ENCODE assay signal across 8 cellular contexts in the genomic region with DNA sequence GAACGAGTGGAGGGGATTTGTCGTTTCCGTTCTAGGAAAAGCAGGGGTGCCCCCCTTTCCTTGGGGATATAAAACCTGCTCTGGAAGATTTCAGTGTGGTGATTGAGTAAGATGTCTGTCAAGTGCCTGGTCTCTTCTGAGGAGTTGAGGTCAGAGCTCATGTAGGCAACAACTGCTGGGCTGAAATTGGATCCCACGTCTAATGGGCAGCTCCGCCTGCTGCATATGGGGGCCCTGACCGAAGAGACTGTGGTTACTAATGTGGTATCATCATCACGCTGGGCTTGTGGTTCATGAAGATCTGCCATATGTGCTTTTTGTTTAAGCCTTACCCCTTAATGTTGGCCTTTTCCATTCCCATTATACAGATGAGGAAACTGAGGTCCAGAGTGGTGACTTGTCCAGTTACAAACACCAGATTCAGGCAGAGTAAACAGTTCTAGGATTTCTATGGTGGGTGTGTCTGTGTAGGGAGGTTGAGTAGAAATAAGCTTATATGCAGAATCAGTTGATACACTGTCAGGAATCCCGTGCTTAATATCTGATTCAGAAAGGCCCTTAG. TPM values are rescaled to one million over a fixed set of nuclear protein-coding genes. Genes with fewer than 3 reads are reported as not detected.
DNase-seq lines count a peak whose midpoint lies in the region; ATAC-seq, FAIRE-seq and TF ChIP-seq lines count a peak whose summit lies in the region.

No MANE protein-coding gene starts in this region.

- DNase-seq in Daoy (ENCODE audit: low read depth), result peak; percentile 74
- DNase-seq in glomerular visceral epithelial cell (ENCODE audit: extremely low spot score), result peak; percentile 67
- no peak for DNase-seq in retinal pigment epithelial cell (ENCODE audit: low read depth)
- no peak for DNase-seq in RPMI8226
- no peak for DNase-seq in hypothalamus (lab: John Stamatoyannopoulos, UW)
- no peak for DNase-seq in urothelium cell line (ENCODE audit: low spot score)

- TF ChIP-seq CTCF in VCaP (conservative IDR thresholded peaks at IDR 0.05) (no peak), retinal pigment epithelial cell (conservative IDR thresholded peaks at IDR 0.05; ENCODE audit: low read depth, low read length) (no peak)

- peak overlapping the region; percentile 89 for H3K27ac ChIP-seq in VCaP

- peak overlapping the region; percentile 78 for H3K4me3 ChIP-seq in retinal pigment epithelial cell (ENCODE audit: low read length)

- ATAC-seq in HG02938 (IDR thresholded peaks at IDR 0.05; ENCODE audit: unreplicated experiment), result peak; percentile 34

- FAIRE-seq in urothelium cell line (lab: Jason Lieb, UNC), result no peak

RNA-seq across cellular contexts. Expression of a gene that starts 0.6 kb away (rescaled TPM):
- total RNA-seq in Daoy (2014; rRNA removed; shearing (Covaris generic)), result 134 and 188 TPM in 2 replicates

RNA-seq across cellular contexts. Expression of a gene that starts 7.8 kb away (rescaled TPM):
- 25.3 and 33.9 TPM in 2 replicates for total RNA-seq in Daoy (2014; rRNA removed; shearing (Covaris generic))

RNA-seq across cellular contexts. Expression of a gene that starts 23.3 kb away (rescaled TPM):
- 261 and 383 TPM in 2 replicates for total RNA-seq in Daoy (2014; rRNA removed; shearing (Covaris generic))

RNA-seq across cellular contexts. Expression of a gene that starts 33.5 kb away (rescaled TPM):
- total RNA-seq in Daoy (2014; rRNA removed; shearing (Covaris generic)), result 1.1 and 3.7 TPM in 2 replicates

Comparison
In these comparisons a context has a peak if more than half of its experiments do, and no peak if none do; other contexts are left out.
1. DNase-seq: peak in Daoy (single experiment) and glomerular visceral epithelial cell (single experiment); none in retinal pigment epithelial cell (single experiment), RPMI8226 (single experiment), hypothalamus (0 of 51) and urothelium cell line (single experiment).